20 cellular contexts compared by ENCODE assay signal in the genomic region with DNA sequence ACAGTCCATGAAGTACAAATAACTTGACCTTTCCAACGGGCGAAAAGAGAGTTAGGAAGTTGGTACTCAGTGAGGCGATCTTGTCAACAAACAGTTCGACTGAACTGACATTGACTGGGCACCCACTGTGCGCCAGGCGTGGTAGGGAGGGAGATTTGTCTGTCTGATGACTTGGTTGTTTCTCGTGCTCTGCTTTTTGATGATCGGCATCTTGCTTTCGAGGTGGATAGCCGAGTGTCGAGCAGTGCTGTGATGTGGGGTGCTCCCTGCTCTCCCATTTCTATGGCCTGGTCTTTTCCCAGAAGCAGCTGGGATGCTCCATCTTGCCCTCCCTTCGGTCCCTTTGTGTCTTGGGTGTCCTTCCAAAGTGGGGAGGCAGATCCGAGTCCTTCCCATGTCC. TPM values are rescaled to one million over a fixed set of nuclear protein-coding genes. Genes with fewer than 3 reads are reported as not detected.
DNase-seq lines count a peak whose midpoint lies in the region; ATAC-seq and TF ChIP-seq lines count a peak whose summit lies in the region.
"Had no signal": no experiment of that assay in that cellular context is flagged by ENCODE, and none has a peak within 500 bp of the region (broad histone marks: within the 10 kb centered on the region; RNA-seq: fewer than 3 reads in every experiment).

No MANE protein-coding gene starts in this region.

- H3K9ac ChIP-seq in adipocyte (ENCODE audit: low read length): peak overlapping the region; percentile 65
- H3K9ac ChIP-seq: KMS-11 had no signal

- no peaks in the 10 kb centered on the region for H3K36me3 ChIP-seq in adipocyte (ENCODE audit: control insufficient read depth, insufficient read depth, low read length, severe bottlenecking)
- H3K36me3 ChIP-seq in psoas muscle (ENCODE audit: insufficient read depth in 1 of 2, low read depth in 1 of 2): no peaks in the 10 kb centered on the region
- H3K36me3 ChIP-seq: cardiac muscle cell, spleen had no signal

- H3K27ac ChIP-seq in C4-2B (peak overlapping the region; percentile 16; the same call in 1 of the 2 replicates), psoas muscle (peak overlapping the region; percentile 51)
- H3K27ac ChIP-seq: foreskin keratinocyte, KMS-11, spleen had no signal

- DNase-seq in adipocyte (ENCODE audit: low read depth) (no peak), mesenteric fat pad (ENCODE audit: low spot score) (peak; percentile 45), psoas muscle (no peak), anterior cingulate cortex (lab: John Stamatoyannopoulos, UW) (no peak), NCI-H510A treated with DMSO at 0.1 percent for 48 hours (lab: John Stamatoyannopoulos, UW) (no peak), DMS 273 (lab: John Stamatoyannopoulos, UW; ENCODE audit: unreplicated experiment) (no peak)
- DNase-seq: activated CD4-positive, alpha-beta T cell treated with anti-CD3 and anti-CD28 coated beads, Interleukin-2, amount 50 U/mL, for 48 hours; activated CD8-positive, alpha-beta memory T cell treated with anti-CD3 and anti-CD28 coated beads, Interleukin-2, amount 50 U/mL, for 4 hours; CD4-positive, alpha-beta T cell; cortex of kidney; foreskin keratinocyte; immature natural killer cell; naive B cell; NCI-H1417 treated with DMSO at 0.1 percent for 48 hours; RPMI8226; spleen had no signal

- H3K9me3 ChIP-seq in adipocyte (ENCODE audit: control insufficient read depth, low read length): no peaks in the 10 kb centered on the region
- no peaks in the 10 kb centered on the region for H3K9me3 ChIP-seq in psoas muscle

- H3K4me1 ChIP-seq in adipocyte (ENCODE audit: control insufficient read depth, insufficient read depth, low read length) (peaks cover 12% of the 10 kb centered on the region), psoas muscle (peaks cover 23% of the 10 kb centered on the region)
- H3K4me1 ChIP-seq: foreskin keratinocyte, spleen had no signal

- TF ChIP-seq CTCF in C4-2B (conservative IDR thresholded peaks at IDR 0.05) (no peak), psoas muscle (IDR thresholded peaks at IDR 0.05) (no peak)

- intact Hi-C loops in psoas muscle (cut with DNase I): no loop called here

- ATAC-seq in psoas muscle (peak in 1 of 4 donors; percentile 7), GM19351 (IDR thresholded peaks at IDR 0.05; ENCODE audit: unreplicated experiment) (no peak)
- ATAC-seq: foreskin keratinocyte had no signal

- H3K27me3 ChIP-seq in adipocyte (replicated peaks; ENCODE audit: control insufficient read depth, insufficient read depth, low read length) (no peaks in the 10 kb centered on the region), psoas muscle (ENCODE audit: insufficient read depth in 3 of 3, low read length in 2 of 3) (no peaks in the 10 kb centered on the region)
- H3K27me3 ChIP-seq: cardiac muscle cell, spleen had no signal

- H3K4me3 ChIP-seq in adipocyte (ENCODE audit: low read length) (no peak overlapping the region), psoas muscle (no peak overlapping the region)
- H3K4me3 ChIP-seq: cardiac muscle cell, spleen had no signal

- 62 to 86% (median 68%) methylated on average over 13 of the region's 13 CpGs for WGBS in psoas muscle, 3 donors

RNA-seq across cellular contexts. Expression of gene RPP40, which starts 30.4 kb away (rescaled TPM):
- total RNA-seq in mesenteric fat pad: 8.4 TPM
- 10 to 100 TPM in 1 of 4 donors, 1 to 10 TPM in 3; 4.2 to 11.8 (median 5.4) TPM for total RNA-seq in psoas muscle
- 10 to 100 TPM in 1 of 3 donors, 1 to 10 TPM in 2; 9.3 to 34.5 (median 9.6) TPM for polyA plus RNA-seq in psoas muscle
